ENCODE assay signal across 21 cellular contexts in genomic region chr16:61813339-61813738, GRCh38.
DNase-seq lines count a peak whose midpoint lies in the region; ATAC-seq and TF ChIP-seq lines count a peak whose summit lies in the region.
"Had no signal": no experiment of that assay in that cellular context is flagged by ENCODE, and none has a peak within 500 bp of the region (broad histone marks: within the 10 kb centered on the region; RNA-seq: fewer than 3 reads in every experiment).

No MANE protein-coding gene starts in this region.

- H2BK12ac ChIP-seq in neuronal stem cell (ENCODE audit: low read length), result no peak overlapping the region

- no peak overlapping the region for H2AK5ac ChIP-seq in neuronal stem cell (ENCODE audit: low read depth, low read length)

- no peak overlapping the region for H4K8ac ChIP-seq in neuronal stem cell (ENCODE audit: low read depth, low read length)

- peak overlapping the region; percentile 68 for H3K18ac ChIP-seq in neuronal stem cell (ENCODE audit: low read length)

- no CpG with 5 or more reads among the region's 8 CpGs for WGBS in neuronal stem cell (ENCODE audit: extremely low coverage in 2 of 2, insufficient read length in 2 of 2, insufficient replicate concordance in 1 of 2), 2 donors

- peak; percentile 56 for ATAC-seq in WTC11
- ATAC-seq: HCT116, SK-N-SH treated with all-trans-retinoic acid at 6 μM for 48 hours had no signal

- no peak overlapping the region for H2BK5ac ChIP-seq in neuronal stem cell (ENCODE audit: low read length)

- no peaks in the 10 kb centered on the region for H3K36me3 ChIP-seq in neuronal stem cell (replicated peaks in 1 of 2; ENCODE audit: control insufficient read depth in 2 of 2, insufficient read depth in 2 of 2, low read length in 2 of 2)

- H3K79me1 ChIP-seq in neuronal stem cell (ENCODE audit: low read depth, low read length), result no peaks in the 10 kb centered on the region

- H3K9me3 ChIP-seq in neuronal stem cell (replicated peaks in 1 of 2; ENCODE audit: control insufficient read depth in 2 of 2, insufficient read depth in 1 of 2, low read depth in 1 of 2, low read length in 2 of 2), result no peaks in the 10 kb centered on the region

- H3K36me3 Mint-ChIP-seq in WTC11, result no peaks in the 10 kb centered on the region
- H3K36me3 Mint-ChIP-seq: CD4-positive, CD25-positive, alpha-beta regulatory T cell; IgD-negative memory B cell had no signal

- H3K27me3 Mint-ChIP-seq in WTC11 (ENCODE audit: low read depth), result no peaks in the 10 kb centered on the region
- H3K27me3 Mint-ChIP-seq: CD4-positive, CD25-positive, alpha-beta regulatory T cell; IgD-negative memory B cell had no signal

- no peak overlapping the region for H3K4me3 ChIP-seq in GM12865 (ENCODE audit: low read depth, low read length)
- no peak overlapping the region for H3K4me3 ChIP-seq in neuronal stem cell (ENCODE audit: low read length in 2 of 2)
- H3K4me3 ChIP-seq: PC-9 had no signal

- H3K27ac Mint-ChIP-seq in WTC11, result no peak overlapping the region
- H3K27ac Mint-ChIP-seq: CD4-positive, CD25-positive, alpha-beta regulatory T cell; IgD-negative memory B cell had no signal

- POLR2A ChIA-PET in HEK293T (lab: Yijun Ruan, JAX) (no interaction called here), WTC11 (lab: Charles Lee) (no interaction called here)

- no peak overlapping the region for H2AFZ ChIP-seq in neuronal stem cell (ENCODE audit: low read length)
- H2AFZ ChIP-seq: PC-9 had no signal

- no peaks in the 10 kb centered on the region for H3K27me3 ChIP-seq in neuronal stem cell (ENCODE audit: control insufficient read depth in 3 of 3, insufficient read depth in 3 of 3, low read depth in 1 of 3, low read length in 3 of 3)

- no peak overlapping the region for H3K4me2 ChIP-seq in neuronal stem cell (ENCODE audit: insufficient read depth, low read length, poor library complexity, severe bottlenecking)
- H3K4me2 ChIP-seq: PC-9 had no signal

- H3K4me1 Mint-ChIP-seq in WTC11, result peaks cover 41% of the 10 kb centered on the region
- H3K4me1 Mint-ChIP-seq: CD4-positive, CD25-positive, alpha-beta regulatory T cell; IgD-negative memory B cell had no signal

- H3K14ac ChIP-seq in neuronal stem cell (ENCODE audit: low read length), result no peak overlapping the region

- H3K23ac ChIP-seq in neuronal stem cell (ENCODE audit: low read depth, low read length, poor library complexity), result no peak overlapping the region

- peak; percentile 0 for DNase-seq in GM12865 (ENCODE audit: low read depth)
- DNase-seq in HEK293T (ENCODE audit: extremely low spot score), result peak; percentile 4
- DNase-seq in WTC11 (ENCODE audit: low spot score), result no peak
- DNase-seq in neuronal stem cell (ENCODE audit: low spot score), result no peak
- no peak for DNase-seq in hippocampal formation (lab: John Stamatoyannopoulos, UW)
- DNase-seq in AG08396 (ENCODE audit: low spot score), result no peak
- DNase-seq in GM19240 (ENCODE audit: insufficient read length, low spot score), result no peak
- DNase-seq: CD4-positive, CD25-positive, alpha-beta regulatory T cell; DMS79; NCI-H1105; NCI-H146; NCI-H2029; NCI-H2171; NCI-H345; NCI-H524 treated with DMSO at 0.1 percent for 48 hours; PC-9; SIG-M5 had no signal

- no peaks in the 10 kb centered on the region for H3K9me3 Mint-ChIP-seq in WTC11

- no peak for TF ChIP-seq CTCF in GM12865 (IDR thresholded peaks at IDR 0.05; ENCODE audit: insufficient read depth, low read depth, low read length, missing control alignments)
- no peak for TF ChIP-seq CTCF in WTC11 (IDR thresholded peaks at IDR 0.05)

- peaks cover 1 to 11% of the 10 kb centered on the region in 2 donors for H3K4me1 ChIP-seq in neuronal stem cell (ENCODE audit: control insufficient read depth in 2 of 2, insufficient read depth in 1 of 2, low read depth in 1 of 2, low read length in 2 of 2)

- CTCF ChIA-PET in HEK293T (lab: Yijun Ruan, JAX) (no interaction called here), WTC11 (lab: Charles Lee) (no interaction called here)

- H4K91ac ChIP-seq in neuronal stem cell (ENCODE audit: low read depth, low read length, poor library complexity), result no peak overlapping the region

- no peak overlapping the region for H2BK120ac ChIP-seq in neuronal stem cell (ENCODE audit: low read depth, low read length)

- no peak overlapping the region for H3K9ac ChIP-seq in neuronal stem cell (ENCODE audit: low read depth, low read length, poor library complexity)

- H3K27ac ChIP-seq in neuronal stem cell (replicated peaks; ENCODE audit: low read length), result no peak overlapping the region
- H3K27ac ChIP-seq: PC-9, RWPE1 had no signal

- H3K4ac ChIP-seq in neuronal stem cell (ENCODE audit: low read length), result no peak overlapping the region

- H2BK15ac ChIP-seq in neuronal stem cell (ENCODE audit: low read length), result no peak overlapping the region

- H3K4me3 Mint-ChIP-seq in WTC11, result no peak overlapping the region
- H3K4me3 Mint-ChIP-seq: CD4-positive, CD25-positive, alpha-beta regulatory T cell; IgD-negative memory B cell had no signal

TF ChIP-seq in HEK293T, 16 proteins besides CTCF, POLR2A, EP300 and RAD21:
- TF ChIP-seq FOXK2 (IDR thresholded peaks at IDR 0.05), result no peak
- no peak for TF ChIP-seq HDGF (IDR thresholded peaks at IDR 0.05; ENCODE audit: borderline replicate concordance)
- TF ChIP-seq TARDBP (IDR thresholded peaks at IDR 0.05), result no peak
- TF ChIP-seq FOXA1 (IDR thresholded peaks at IDR 0.05), result no peak
- TF ChIP-seq ELF4 (IDR thresholded peaks at IDR 0.05), result no peak
- no peak for TF ChIP-seq PKNOX1 (IDR thresholded peaks at IDR 0.05)
- no peak for TF ChIP-seq NFRKB (IDR thresholded peaks at IDR 0.05)
- no peak for TF ChIP-seq ZNF384 (IDR thresholded peaks at IDR 0.05)
- TF ChIP-seq L3MBTL2 (conservative IDR thresholded peaks at IDR 0.05), result no peak
- TF ChIP-seq LEF1 (IDR thresholded peaks at IDR 0.05; ENCODE audit: borderline replicate concordance), result no peak
- no peak for TF ChIP-seq CTBP1 (IDR thresholded peaks at IDR 0.05; ENCODE audit: borderline replicate concordance)
- TF ChIP-seq ARNT (IDR thresholded peaks at IDR 0.05), result no peak
- no peak for TF ChIP-seq SP1 (IDR thresholded peaks at IDR 0.05)
- no peak for TF ChIP-seq FOXM1 (IDR thresholded peaks at IDR 0.05; ENCODE audit: borderline replicate concordance)
- no peak for TF ChIP-seq BHLHE40 (IDR thresholded peaks at IDR 0.05; ENCODE audit: borderline replicate concordance)
- no peak for TF ChIP-seq SUZ12 (IDR thresholded peaks at IDR 0.05)

TF ChIP-seq in WTC11, 78 proteins besides CTCF, POLR2A, EP300 and RAD21:
- TF ChIP-seq HMGA2 (CRISPR knock-in tag; IDR thresholded peaks at IDR 0.05) (no peak), NR2C2 (CRISPR knock-in tag; IDR thresholded peaks at IDR 0.05) (no peak), ESRRA (CRISPR knock-in tag; IDR thresholded peaks at IDR 0.05; ENCODE audit: borderline replicate concordance) (no peak), STAT6 (CRISPR knock-in tag; conservative IDR thresholded peaks at IDR 0.05; ENCODE audit: low read depth) (no peak), GTF2I (CRISPR knock-in tag; conservative IDR thresholded peaks at IDR 0.05) (no peak), JAZF1 (CRISPR knock-in tag; IDR thresholded peaks at IDR 0.05) (no peak), ZNF138 (CRISPR knock-in tag; conservative IDR thresholded peaks at IDR 0.05) (no peak)

Comparison
In these comparisons a context has a peak if more than half of its experiments do, and no peak if none do; other contexts are left out.
1. DNase-seq: peak in GM12865 (single experiment) and HEK293T (single experiment); none in WTC11 (single experiment), neuronal stem cell (single experiment), hippocampal formation (0 of 2), AG08396 (single experiment) and GM19240 (single experiment).